Comparison of ENCODE assay signal across 16 cellular contexts in genomic region chr1:26824735-26825134, GRCh38. TPM values are rescaled to one million over a fixed set of nuclear protein-coding genes. Genes with fewer than 3 reads are reported as not detected.
A peak's percentile ranks its signal among the peaks of the same experiment; 100 is the strongest.
DNase-seq lines count a peak whose midpoint lies in the region; ATAC-seq, FAIRE-seq and TF ChIP-seq lines count a peak whose summit lies in the region.
"Had no signal": no experiment of that assay in that cellular context is flagged by ENCODE, and none has a peak within 500 bp of the region (broad histone marks: within the 10 kb centered on the region; RNA-seq: fewer than 3 reads in every experiment).

No MANE protein-coding gene starts in this region.

- CTCF ChIA-PET in endothelial cell of umbilical vein (lab: Charles Lee): interaction anchor here (1.0 to 2.2 kb wide), 3 partner anchors 15 to 286 kb away, joined by 3 to 13 read pairs (median 9); no protein-coding TSS in a partner anchor

- H4K20me1 ChIP-seq in endothelial cell of umbilical vein (replicated peaks; ENCODE audit: control insufficient read depth, extremely low read depth, insufficient read depth, low read length): no peaks in the 10 kb centered on the region
- H4K20me1 ChIP-seq in osteoblast (ENCODE audit: insufficient read depth, low read length): peaks cover 12% of the 10 kb centered on the region

- H3K27me3 ChIP-seq in endothelial cell of umbilical vein (ENCODE audit: control insufficient read depth in 2 of 2, insufficient read depth in 2 of 2, low read length in 2 of 2): no peaks in the 10 kb centered on the region
- no peaks in the 10 kb centered on the region for H3K27me3 ChIP-seq in osteoblast (ENCODE audit: insufficient read depth, low read length)
- no peaks in the 10 kb centered on the region for H3K27me3 ChIP-seq in heart right ventricle
- H3K27me3 ChIP-seq: ovary had no signal

- dilution Hi-C loops in endothelial cell of umbilical vein (cut with MboI; ENCODE audit: extremely low pct_ligation_motif_present, low sequenced_read_pairs): no loop called here

- DNase-seq in SIG-M5 treated with dmso at 0.1 percent for 504 hours (lab: John Stamatoyannopoulos, UW; ENCODE audit: unreplicated experiment): peak; percentile 36
- DNase-seq in SIG-M5 (lab: John Stamatoyannopoulos, UW): no peak
- peak; percentile 90 for DNase-seq in HT-29 (ENCODE audit: low spot score)
- DNase-seq in endothelial cell of umbilical vein (ENCODE audit: low read depth, low spot score): no peak
- DNase-seq in osteoblast (ENCODE audit: insufficient read length, low spot score, missing footprints): no peak
- no peak for DNase-seq in heart right ventricle
- no peak for DNase-seq in activated CD4-positive, alpha-beta T cell treated with anti-CD3 and anti-CD28 coated beads, Interleukin-2, amount 50 U/mL, for 4 hours
- DNase-seq in NCI-H1930 (lab: John Stamatoyannopoulos, UW): no peak
- DNase-seq: activated B cell treated with CpG ODN at 0.5 μM for 24 hours; cerebellar nuclear complex; NCI-H1048; ovary; stimulated activated naive CD8-positive, alpha-beta T cell treated with anti-CD3 and anti-CD28 coated beads, Interleukin-15, Interleukin-2, amounts not matched to agents 100 U/mL and 50 U/mL, for 24 hours; T-helper 1 cell had no signal

- no peak overlapping the region for H3K27ac ChIP-seq in endothelial cell of umbilical vein (ENCODE audit: insufficient read depth, low read depth, low read length)
- peak overlapping the region; percentile 51 for H3K27ac ChIP-seq in osteoblast (ENCODE audit: low read depth, low read length)
- no peak overlapping the region for H3K27ac ChIP-seq in heart right ventricle
- H3K27ac ChIP-seq: ovary had no signal

- peaks cover 11% of the 10 kb centered on the region for H3K4me1 ChIP-seq in endothelial cell of umbilical vein (ENCODE audit: control insufficient read depth, extremely low read depth, insufficient read depth, low read length)
- peaks cover 30% of the 10 kb centered on the region for H3K4me1 ChIP-seq in osteoblast (ENCODE audit: insufficient read depth, low read length)
- H3K4me1 ChIP-seq in heart right ventricle: peaks cover 12 to 50% (median 32%) of the 10 kb centered on the region in 9 donors

- no peak for TF ChIP-seq CTCF in endothelial cell of umbilical vein (IDR thresholded peaks at IDR 0.05; ENCODE audit: extremely low read depth in 1 of 2, insufficient read depth in 1 of 2, low read depth in 1 of 2, low read length in 2 of 2)
- TF ChIP-seq CTCF in osteoblast (IDR thresholded peaks at IDR 0.05; ENCODE audit: extremely low read depth, low read depth, low read length): no peak
- TF ChIP-seq CTCF in heart right ventricle (IDR thresholded peaks at IDR 0.05): no peak

- no peaks in the 10 kb centered on the region for H3K9me1 ChIP-seq in endothelial cell of umbilical vein (replicated peaks; ENCODE audit: control insufficient read depth, extremely low read depth, insufficient read depth, low read length)

- H3K9me3 ChIP-seq in endothelial cell of umbilical vein (replicated peaks; ENCODE audit: control insufficient read depth, insufficient read depth, low read length) (no peaks in the 10 kb centered on the region), osteoblast (ENCODE audit: low read depth, low read length) (no peaks in the 10 kb centered on the region), heart right ventricle (no peaks in the 10 kb centered on the region)
- H3K9me3 ChIP-seq: A549, ovary had no signal

- no peaks in the 10 kb centered on the region for H3K36me3 ChIP-seq in endothelial cell of umbilical vein (ENCODE audit: control insufficient read depth in 2 of 2, extremely low read depth in 1 of 2, insufficient read depth in 2 of 2, low read length in 2 of 2)
- no peaks in the 10 kb centered on the region for H3K36me3 ChIP-seq in osteoblast (ENCODE audit: insufficient read depth, low read length)
- peaks cover 0 to 6% (median 0%) of the 10 kb centered on the region in 9 donors for H3K36me3 ChIP-seq in heart right ventricle
- H3K36me3 ChIP-seq: ovary had no signal

- WGBS in heart right ventricle, 2 donors: 93% methylated on average over 3 of the region's 3 CpGs

- FAIRE-seq in endothelial cell of umbilical vein (lab: Jason Lieb, UNC): peak; percentile 12
- FAIRE-seq: A549 had no signal

- no TSS peak for BruUV-seq in endothelial cell of umbilical vein (replicated peaks; lab: Mats Ljungman, UMichigan)

- H3K79me2 ChIP-seq in endothelial cell of umbilical vein (ENCODE audit: control insufficient read depth, insufficient read depth, low read length) (peaks cover 18% of the 10 kb centered on the region), osteoblast (ENCODE audit: insufficient read depth, low read length) (peaks cover 32% of the 10 kb centered on the region)

- no peak overlapping the region for H3K4me3 ChIP-seq in endothelial cell of umbilical vein (replicated peaks in 1 of 3; ENCODE audit: insufficient read depth in 1 of 3, low read depth in 1 of 3, low read length in 3 of 3)
- no peak overlapping the region for H3K4me3 ChIP-seq in osteoblast (ENCODE audit: insufficient read depth, low read length)
- no peak overlapping the region for H3K4me3 ChIP-seq in heart right ventricle
- H3K4me3 ChIP-seq: A549, ovary had no signal

- H2AFZ ChIP-seq in endothelial cell of umbilical vein (ENCODE audit: low read depth, low read length) (no peak overlapping the region), osteoblast (ENCODE audit: low read length) (no peak overlapping the region)

- POLR2A ChIA-PET in endothelial cell of umbilical vein (lab: Charles Lee): no interaction called here

- H3K4me2 ChIP-seq in endothelial cell of umbilical vein (ENCODE audit: insufficient read depth, low read length) (no peak overlapping the region), osteoblast (ENCODE audit: insufficient read depth, low read length) (no peak overlapping the region)

- no peak for TF ChIP-seq POLR2A in endothelial cell of umbilical vein (IDR thresholded peaks at IDR 0.05; ENCODE audit: low read depth, low read length)

- intact Hi-C loops in endothelial cell of umbilical vein (cut with micrococcal nuclease): no loop called here
- intact Hi-C loops in heart right ventricle (cut with DNase I): no loop called here

- ATAC-seq in heart right ventricle: no peak
- ATAC-seq: stimulated activated naive CD8-positive, alpha-beta T cell treated with anti-CD3 and anti-CD28 coated beads, Interleukin-15, Interleukin-2, amounts not matched to agents 100 U/mL and 50 U/mL, for 24 hours had no signal

- no peak overlapping the region for H3K9ac ChIP-seq in endothelial cell of umbilical vein (replicated peaks; ENCODE audit: extremely low read depth, insufficient read depth, low read length)

TF ChIP-seq in endothelial cell of umbilical vein, 7 proteins besides CTCF, POLR2A, EP300 and RAD21 (continues in another document):
- no peak for TF ChIP-seq MYC (IDR thresholded peaks at IDR 0.05; ENCODE audit: low read depth, low read length)
- TF ChIP-seq GATA2 (IDR thresholded peaks at IDR 0.05; ENCODE audit: insufficient read depth, insufficient read length, low read depth, low read length): no peak
- no peak for TF ChIP-seq MAX (IDR thresholded peaks at IDR 0.05; ENCODE audit: insufficient read depth, insufficient read length)
- TF ChIP-seq JUN (IDR thresholded peaks at IDR 0.05; ENCODE audit: borderline replicate concordance, insufficient read depth, insufficient read length, low read depth): no peak

RNA-seq across cellular contexts. Expression of gene ZDHHC18, which starts 1.8 kb away (rescaled TPM):
- total RNA-seq in HT-29 (2014; rRNA removed; shearing (Covaris generic)): 22.9 and 30.0 TPM in 2 replicates
- total RNA-seq in endothelial cell of umbilical vein (24.0 and 25.2 TPM in 2 replicates), osteoblast (6.2 and 7.6 TPM in 2 replicates), heart right ventricle (10 to 100 TPM in 8 of 10 donors, 1 to 10 TPM in 2; 7.4 to 19.1 (median 11.8) TPM)
- polyA plus RNA-seq in endothelial cell of umbilical vein (47.3 and 48.2 TPM in 2 replicates), heart right ventricle (10 to 100 TPM in 1 of 2 donors, 1 to 10 TPM in 1; 9.9 to 12.8 TPM)
- 39.7 and 40.0 TPM in 2 replicates for polyA plus RNA-seq in endothelial cell of umbilical vein (2011; cell fraction: cytosol; rRNA removed)
- polyA plus RNA-seq in endothelial cell of umbilical vein (2011; cell fraction: nucleus; rRNA removed): 39.9 and 40.9 TPM in 2 replicates
- polyA plus RNA-seq in endothelial cell of umbilical vein (2012): 19.8 and 21.9 TPM in 2 replicates
- 33.9 and 46.1 TPM in 2 replicates for polyA minus RNA-seq in endothelial cell of umbilical vein
- polyA minus RNA-seq in endothelial cell of umbilical vein (2011; cell fraction: cytosol; rRNA and poly(A)+ RNA removed): 12.0 TPM
- 10.4 and 12.8 TPM in 2 replicates for polyA minus RNA-seq in endothelial cell of umbilical vein (2011; cell fraction: nucleus; rRNA and poly(A)+ RNA removed)

RNA-seq across cellular contexts. Expression of gene PIGV, which starts 37.0 kb away (rescaled TPM):
- total RNA-seq in HT-29 (2014; rRNA removed; shearing (Covaris generic)): 16.8 and 20.0 TPM in 2 replicates
- total RNA-seq in endothelial cell of umbilical vein (6.0 and 7.5 TPM in 2 replicates), osteoblast (18.1 and 19.2 TPM in 2 replicates), heart right ventricle (1 to 10 TPM; 2.7 to 7.5 (median 4.6) TPM)
- polyA plus RNA-seq in endothelial cell of umbilical vein (11.9 and 13.3 TPM in 2 replicates), heart right ventricle (1 to 10 TPM; 2.9 to 3.4 TPM)
- polyA plus RNA-seq in endothelial cell of umbilical vein (2011; cell fraction: cytosol; rRNA removed): 6.4 and 7.3 TPM in 2 replicates
- polyA plus RNA-seq in endothelial cell of umbilical vein (2011; cell fraction: nucleus; rRNA removed): 7.5 and 8.7 TPM in 2 replicates
- 4.8 and 5.3 TPM in 2 replicates for polyA plus RNA-seq in endothelial cell of umbilical vein (2012)
- 10.0 and 25.5 TPM in 2 replicates for polyA minus RNA-seq in endothelial cell of umbilical vein
- 11.2 TPM for polyA minus RNA-seq in endothelial cell of umbilical vein (2011; cell fraction: cytosol; rRNA and poly(A)+ RNA removed)
- 4.7 and 6.8 TPM in 2 replicates for polyA minus RNA-seq in endothelial cell of umbilical vein (2011; cell fraction: nucleus; rRNA and poly(A)+ RNA removed)

RNA-seq across cellular contexts. Expression of gene SFN, which starts 38.2 kb away (rescaled TPM):
- 170 and 192 TPM in 2 replicates for total RNA-seq in HT-29 (2014; rRNA removed; shearing (Covaris generic))
- total RNA-seq in endothelial cell of umbilical vein (0.33 and 0.42 TPM in 2 replicates), osteoblast (under 0.01 and 0.29 TPM in 2 replicates), heart right ventricle (under 1 TPM in 1 of 10 donors, not detected in 9; 0.19 TPM)
- polyA plus RNA-seq in endothelial cell of umbilical vein (0.08 and 0.14 TPM in 2 replicates), heart right ventricle (under 1 TPM in 1 of 2 donors, not detected in 1; 0.42 TPM)
- polyA plus RNA-seq in endothelial cell of umbilical vein (2011; cell fraction: cytosol; rRNA removed): 0.05 TPM in 1 of 2 replicates, not detected in the other
- 0.22 and 0.41 TPM in 2 replicates for polyA plus RNA-seq in endothelial cell of umbilical vein (2011; cell fraction: nucleus; rRNA removed)
- 0.17 TPM in 1 of 2 replicates, not detected in the other for polyA plus RNA-seq in endothelial cell of umbilical vein (2012)
- not detected in 2 replicates for polyA minus RNA-seq in endothelial cell of umbilical vein
- polyA minus RNA-seq in endothelial cell of umbilical vein (2011; cell fraction: cytosol; rRNA and poly(A)+ RNA removed): 90.3 TPM
- polyA minus RNA-seq in endothelial cell of umbilical vein (2011; cell fraction: nucleus; rRNA and poly(A)+ RNA removed): 0.53 and 0.77 TPM in 2 replicates
- total RNA-seq: glomerular endothelial cell had no signal

Comparison
In these comparisons a context has a peak if more than half of its experiments do, and no peak if none do; other contexts are left out.
1. DNase-seq: peak in SIG-M5 treated with dmso at 0.1 percent for 504 hours (single experiment) and HT-29 (single experiment); none in SIG-M5 (single experiment), endothelial cell of umbilical vein (single experiment), osteoblast (single experiment), heart right ventricle (0 of 2), activated CD4-positive, alpha-beta T cell treated with anti-CD3 and anti-CD28 coated beads, Interleukin-2, amount 50 U/mL, for 4 hours (0 of 2) and NCI-H1930 (0 of 2).
2. RNA of gene SFN, which starts 38.2 kb away (total RNA-seq): 170 to 192 TPM in HT-29; 0.33 to 0.42 TPM in endothelial cell of umbilical vein, under 0.01 to 0.29 TPM in osteoblast and 0.19 TPM in heart right ventricle; every median in the first group is over 100 times any median in the second.